In genomic region chr1:67013573-67013972, GRCh38 we compare ENCODE assay signal across 9 cellular contexts. TPM values are rescaled to one million over a fixed set of nuclear protein-coding genes. Genes with fewer than 3 reads are reported as not detected.
DNase-seq lines count a peak whose midpoint lies in the region; ATAC-seq and TF ChIP-seq lines count a peak whose summit lies in the region.
"Had no signal": no experiment of that assay in that cellular context is flagged by ENCODE, and none has a peak within 500 bp of the region (broad histone marks: within the 10 kb centered on the region; RNA-seq: fewer than 3 reads in every experiment).

No MANE protein-coding gene starts in this region.

- H3K4me3 ChIP-seq in Peyer's patch: no peak overlapping the region

- H3K27me3 ChIP-seq in Peyer's patch: no peaks in the 10 kb centered on the region

- DNase-seq in DMS53 treated with DMSO at 0.1 percent for 48 hours (lab: John Stamatoyannopoulos, UW; ENCODE audit: unreplicated experiment): peak; percentile 95
- DNase-seq in RPMI7951 (ENCODE audit: low read depth): peak; percentile 70
- DNase-seq in hepatic stellate cell (ENCODE audit: low spot score): peak; percentile 13
- no peak for DNase-seq in activated CD8-positive, alpha-beta memory T cell treated with anti-CD3 and anti-CD28 coated beads for 24 hours
- DNase-seq in Peyer's patch: no peak
- DNase-seq in KG1 (lab: John Stamatoyannopoulos, UW): no peak
- DNase-seq in posterior vena cava (ENCODE audit: low spot score): no peak
- DNase-seq: effector CD8-positive, alpha-beta T cell had no signal

- no peaks in the 10 kb centered on the region for H3K4me1 ChIP-seq in Peyer's patch

- no peaks in the 10 kb centered on the region for H3K9me3 ChIP-seq in Peyer's patch

- no peak for TF ChIP-seq CTCF in Peyer's patch (IDR thresholded peaks at IDR 0.05)

- ATAC-seq in GM21786 (IDR thresholded peaks at IDR 0.05; ENCODE audit: unreplicated experiment): peak; percentile 55

- no peak for TF ChIP-seq POLR2A in Peyer's patch (IDR thresholded peaks at IDR 0.05)

- H3K36me3 ChIP-seq in Peyer's patch: peaks cover 0 to 48% (median 0%) of the 10 kb centered on the region in 3 donors

- no peak overlapping the region for H3K27ac ChIP-seq in Peyer's patch

- intact Hi-C loops in posterior vena cava (cut with DNase I): no loop called here

RNA-seq across cellular contexts. Expression of gene SLC35D1, which starts 40.4 kb away (rescaled TPM):
- 12.8 and 12.9 TPM in 2 replicates for total RNA-seq in RPMI7951 (2014; rRNA removed; shearing (Covaris generic))
- total RNA-seq in Peyer's patch: 10 to 100 TPM in 3 of 4 donors, 1 to 10 TPM in 1; 8.3 to 54.3 (median 31.8) TPM
- total RNA-seq in posterior vena cava: 1 to 10 TPM; 9.3 to 9.5 TPM

Comparison
In these comparisons a context has a peak if more than half of its experiments do, and no peak if none do; other contexts are left out.
1. DNase-seq: peak in DMS53 treated with DMSO at 0.1 percent for 48 hours (single experiment), RPMI7951 (single experiment) and hepatic stellate cell (single experiment); none in activated CD8-positive, alpha-beta memory T cell treated with anti-CD3 and anti-CD28 coated beads for 24 hours (single experiment), Peyer's patch (0 of 3), KG1 (single experiment) and posterior vena cava (single experiment).